ENCODE assay signal across 8 cellular contexts in genomic region chr12:43758247-43758727, GRCh38. TPM values are rescaled to one million over a fixed set of nuclear protein-coding genes. Genes with fewer than 3 reads are reported as not detected.
DNase-seq lines count a peak whose midpoint lies in the region; ATAC-seq, FAIRE-seq and TF ChIP-seq lines count a peak whose summit lies in the region.

No MANE protein-coding gene starts in this region.

- H4K20me1 ChIP-seq in astrocyte (ENCODE audit: insufficient read depth, low read length) = no peaks in the 10 kb centered on the region

- H3K4me3 ChIP-seq in Caco-2 (ENCODE audit: low read depth, low read length) (peak overlapping the region; percentile 58), astrocyte (ENCODE audit: insufficient read depth, low read depth, low read length) (peak overlapping the region; percentile 85), iPS-11a (ENCODE audit: low read depth, low read length) (peak overlapping the region; percentile 75), gastrocnemius medialis (peak overlapping the region; percentile 77 to 90 (median 85))

- H3K4me1 Mint-ChIP-seq in Caco-2 (ENCODE audit: low read depth, unreplicated experiment) (peaks cover 28% of the 10 kb centered on the region), astrocyte (ENCODE audit: low read depth, unreplicated experiment) (peaks cover 13% of the 10 kb centered on the region)

- H3K9me3 ChIP-seq in Caco-2 (no peaks in the 10 kb centered on the region), astrocyte (ENCODE audit: insufficient read depth, low read depth, low read length) (no peaks in the 10 kb centered on the region), gastrocnemius medialis (no peaks in the 10 kb centered on the region)

- peak overlapping the region; percentile 90 for H3K9ac ChIP-seq in astrocyte (ENCODE audit: low read length)

- H3K9me3 Mint-ChIP-seq in Caco-2 (ENCODE audit: unreplicated experiment) = no peaks in the 10 kb centered on the region
- peaks cover 2% of the 10 kb centered on the region for H3K9me3 Mint-ChIP-seq in astrocyte (ENCODE audit: unreplicated experiment)

- peaks cover 34% of the 10 kb centered on the region for H3K79me2 ChIP-seq in astrocyte (ENCODE audit: insufficient read depth, low read length)

- TF ChIP-seq CTCF in Caco-2 (IDR thresholded peaks at IDR 0.05; ENCODE audit: insufficient read depth in 1 of 2, low read depth in 1 of 2, low read length in 1 of 2, severe bottlenecking in 1 of 2, unreplicated experiment in 1 of 2) = no peak
- no peak for TF ChIP-seq CTCF in astrocyte (IDR thresholded peaks at IDR 0.05; ENCODE audit: insufficient read depth, low read depth, low read length)
- no peak for TF ChIP-seq CTCF in gastrocnemius medialis (IDR thresholded peaks at IDR 0.05 in 4 of 5, conservative IDR thresholded peaks at IDR 0.05 in 1 of 5)

- CTCF ChIA-PET in Caco-2 (lab: Charles Lee) = interaction anchor here (0.6 to 2.1 kb wide), 4 partner anchors 124 to 1587 kb away, joined by 3 to 14 read pairs (median 4); no protein-coding TSS in a partner anchor

- H3K36me3 Mint-ChIP-seq in Caco-2 (ENCODE audit: insufficient read depth, unreplicated experiment) (peaks cover 22% of the 10 kb centered on the region), astrocyte (ENCODE audit: low read depth, unreplicated experiment) (peaks cover 2% of the 10 kb centered on the region)

- no peaks in the 10 kb centered on the region for H3K27me3 Mint-ChIP-seq in Caco-2 (ENCODE audit: insufficient read depth, unreplicated experiment)
- H3K27me3 Mint-ChIP-seq in astrocyte (ENCODE audit: low read depth, unreplicated experiment) = no peaks in the 10 kb centered on the region

- POLR2A ChIA-PET in Caco-2 (lab: Charles Lee) = interaction anchor here (0.5 to 0.7 kb wide), 4 partner anchors 54 to 173 kb away, joined by 3 to 6 read pairs (median 5); partner anchors contain the start of gene TMEM117

- intact Hi-C loops in Caco-2 (cut with micrococcal nuclease; ENCODE audit: unreplicated experiment) (loop anchor here (2.0 kb wide), 2 partner anchors 39 to 47 kb away; no protein-coding TSS in a partner anchor), gastrocnemius medialis (cut with DNase I; ENCODE audit: low total_unique reads) (loop anchor here (1.0 to 2.0 kb wide), 2 partner anchors 48 to 79 kb away; partner anchors contain the start of genes TMEM117 and TWF1)

- H3K4me3 Mint-ChIP-seq in Caco-2 (ENCODE audit: unreplicated experiment) (peak overlapping the region; percentile 85), astrocyte (ENCODE audit: unreplicated experiment) (peak overlapping the region; percentile 92)

- H3K36me3 ChIP-seq in Caco-2 (ENCODE audit: control insufficient read depth, insufficient read depth, low read length) (no peaks in the 10 kb centered on the region), astrocyte (ENCODE audit: insufficient read depth, low read length) (peaks cover 3% of the 10 kb centered on the region), gastrocnemius medialis (no peaks in the 10 kb centered on the region)

- H3K27ac ChIP-seq in astrocyte (ENCODE audit: low read depth, low read length) = peak overlapping the region; percentile 77
- H3K27ac ChIP-seq in gastrocnemius medialis = peak overlapping the region; percentile 77 to 89 (median 85)

- H3K4me2 ChIP-seq in astrocyte (ENCODE audit: low read length) = peak overlapping the region; percentile 85

- no peak for FAIRE-seq in astrocyte (lab: Jason Lieb, UNC)

- peak; percentile 53 to 65 for DNase-seq in Caco-2
- DNase-seq in NCI-H146 treated with DMSO at 0.1 percent for 48 hours (lab: John Stamatoyannopoulos, UW; ENCODE audit: unreplicated experiment) = peak; percentile 47
- peak; percentile 32 for DNase-seq in astrocyte (ENCODE audit: low read depth)
- DNase-seq in gastrocnemius medialis = no peak
- DNase-seq in KG1 (lab: John Stamatoyannopoulos, UW) = no peak

- no peak for TF ChIP-seq POLR2A in gastrocnemius medialis (IDR thresholded peaks at IDR 0.05)

- ATAC-seq in GM21786 (IDR thresholded peaks at IDR 0.05; ENCODE audit: unreplicated experiment) (peak; percentile 6), gastrocnemius medialis (peak; percentile 50 to 67), GM18519 (IDR thresholded peaks at IDR 0.05; ENCODE audit: low FRiP score, unreplicated experiment) (no peak)

- H3K27me3 ChIP-seq in Caco-2 (replicated peaks; ENCODE audit: control insufficient read depth, insufficient read depth, low read length) = no peaks in the 10 kb centered on the region
- no peaks in the 10 kb centered on the region for H3K27me3 ChIP-seq in astrocyte (ENCODE audit: insufficient read depth, low read length)
- H3K27me3 ChIP-seq in gastrocnemius medialis = no peaks in the 10 kb centered on the region

- no peaks in the 10 kb centered on the region; the same call in 1 of the 2 replicates for H3K4me1 ChIP-seq in Caco-2
- peaks cover 15% of the 10 kb centered on the region for H3K4me1 ChIP-seq in astrocyte (ENCODE audit: insufficient read depth, low read length)
- H3K4me1 ChIP-seq in gastrocnemius medialis = peaks cover 19 to 25% of the 10 kb centered on the region in 2 donors

- TSS peak; percentile 70 for BruUV-seq in Caco-2 (replicated peaks; lab: Mats Ljungman, UMichigan)

- in situ Hi-C loops in gastrocnemius medialis (cut with MboI; ENCODE audit: low sequenced_read_pairs in 4 of 4) = no loop called here

- peak overlapping the region; percentile 81 for H2AFZ ChIP-seq in astrocyte (ENCODE audit: low read depth, low read length)

- H3K27ac Mint-ChIP-seq in Caco-2 (ENCODE audit: unreplicated experiment) (peak overlapping the region; percentile 95), astrocyte (ENCODE audit: unreplicated experiment) (peak overlapping the region; percentile 47)

RNA-seq across cellular contexts. Expression of gene PUS7L, which starts 0.3 kb away (rescaled TPM):
- total RNA-seq in Caco-2 (2022) (29.1 and 36.0 TPM in 2 replicates), astrocyte (8.9 and 11.4 TPM in 2 replicates), gastrocnemius medialis (1 to 10 TPM; 2.0 to 5.8 (median 3.7) TPM)

RNA-seq across cellular contexts. Expression of gene IRAK4, which starts 0.5 kb away (rescaled TPM):
- 11.7 and 15.3 TPM in 2 replicates for total RNA-seq in Caco-2 (2022)
- total RNA-seq in astrocyte = 8.3 and 9.9 TPM in 2 replicates
- 10 to 100 TPM in 1 of 4 donors, 1 to 10 TPM in 3; 2.5 to 10.0 (median 2.9) TPM for total RNA-seq in gastrocnemius medialis

RNA-seq across cellular contexts. Expression of gene TWF1, which starts 47.8 kb away (rescaled TPM):
- 125 and 140 TPM in 2 replicates for total RNA-seq in Caco-2 (2022)
- 98.8 and 105 TPM in 2 replicates for total RNA-seq in astrocyte
- 10 to 100 TPM in 2 of 4 donors, 1 to 10 TPM in 2; 7.4 to 10.7 (median 9.0) TPM for total RNA-seq in gastrocnemius medialis

Comparison
In these comparisons a context has a peak if more than half of its experiments do, and no peak if none do; other contexts are left out.
1. DNase-seq: peak in Caco-2 (2 of 2), NCI-H146 treated with DMSO at 0.1 percent for 48 hours (single experiment) and astrocyte (single experiment); none in gastrocnemius medialis (0 of 2) and KG1 (single experiment).
2. Peak in every context shown above with its lines, with median percentiles within 50 percentile points of each other: H3K4me3 ChIP-seq.